In the genomic region with DNA sequence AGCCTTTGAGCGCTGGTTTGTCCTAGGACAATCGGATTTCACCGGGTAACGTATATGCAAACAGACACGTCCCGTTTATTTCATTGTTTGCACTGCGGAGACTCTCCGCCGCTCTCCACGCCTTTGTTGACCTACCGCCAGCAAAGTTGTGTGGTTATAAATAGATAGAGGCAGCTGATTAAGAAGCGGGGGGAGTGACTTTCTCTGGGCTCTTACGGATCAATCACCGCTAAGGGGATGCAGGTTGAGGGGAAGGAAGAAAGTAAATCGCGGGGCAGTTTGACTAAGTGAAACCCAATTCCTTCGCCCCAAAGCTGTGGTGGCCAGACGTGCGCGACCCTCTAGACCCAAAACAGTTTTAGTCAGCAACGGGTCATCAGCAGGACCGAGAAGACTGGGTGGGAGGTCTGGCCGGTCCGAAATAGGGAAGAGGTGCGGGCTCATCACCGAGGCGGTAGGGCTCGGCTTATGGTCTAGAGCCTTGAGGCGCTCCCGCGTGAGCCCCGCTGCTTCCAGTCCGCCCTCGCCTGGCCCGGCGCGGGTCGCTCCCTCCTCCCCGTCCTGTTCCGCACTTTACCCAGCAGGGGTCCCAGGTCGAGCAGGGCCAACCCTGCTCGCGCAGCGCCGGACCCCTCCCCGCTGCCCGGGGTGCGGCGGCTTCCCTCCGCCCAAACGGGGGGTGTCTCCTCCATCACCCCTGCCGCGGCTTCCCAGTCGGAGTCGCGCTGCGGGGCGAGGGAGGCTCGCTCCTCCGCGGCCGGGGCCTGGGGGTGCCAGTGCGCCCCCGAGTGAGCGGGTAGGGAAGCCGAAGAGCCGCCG, we compare ENCODE assay signal across 8 cellular contexts.
A peak's percentile ranks its signal among the peaks of the same experiment; 100 is the strongest.
DNase-seq lines count a peak whose midpoint lies in the region; ATAC-seq and TF ChIP-seq lines count a peak whose summit lies in the region.

No MANE protein-coding gene starts in this region.

- peaks cover 20% of the 10 kb centered on the region for H3K4me1 ChIP-seq in CD4-positive, alpha-beta memory T cell (ENCODE audit: insufficient read depth, low read length)
- H3K4me1 ChIP-seq in HUES64 (ENCODE audit: insufficient read depth, low read length) = peaks cover 18% of the 10 kb centered on the region

- H3K27me3 Mint-ChIP-seq in CD4-positive, alpha-beta memory T cell = peaks cover 34 to 36% of the 10 kb centered on the region in 2 donors
- peaks cover 86% of the 10 kb centered on the region for H3K27me3 Mint-ChIP-seq in neural crest cell (ENCODE audit: low read depth)

- H3K9ac ChIP-seq in HUES64 (ENCODE audit: low read depth, low read length) = peak overlapping the region; percentile 69

- peak overlapping the region; percentile 71 to 90 (median 85) for H3K4me3 Mint-ChIP-seq in CD4-positive, alpha-beta memory T cell
- H3K4me3 Mint-ChIP-seq in neural crest cell = peak overlapping the region; percentile 87

- no peaks in the 10 kb centered on the region for H3K36me3 ChIP-seq in CD4-positive, alpha-beta memory T cell (ENCODE audit: insufficient read depth, low read length)
- no peaks in the 10 kb centered on the region for H3K36me3 ChIP-seq in HUES64 (ENCODE audit: insufficient read depth, low read length)

- WGBS in HUES64 = under 1% methylated on average over 68 of the region's 68 CpGs

- peak overlapping the region in 1 of 2 donors; percentile 23 for H3K4me3 ChIP-seq in CD4-positive, alpha-beta memory T cell (ENCODE audit: low read length in 2 of 2)
- H3K4me3 ChIP-seq in HUES64 (ENCODE audit: low read length) = peak overlapping the region; percentile 76
- H3K4me3 ChIP-seq in fibroblast of the aortic adventitia (ENCODE audit: low read depth, low read length) = peak overlapping the region; percentile 54

- H3K27ac Mint-ChIP-seq in CD4-positive, alpha-beta memory T cell = no peak overlapping the region
- no peak overlapping the region for H3K27ac Mint-ChIP-seq in neural crest cell (ENCODE audit: unreplicated experiment)

- H3K36me3 Mint-ChIP-seq in CD4-positive, alpha-beta memory T cell = no peaks in the 10 kb centered on the region
- H3K36me3 Mint-ChIP-seq in neural crest cell (ENCODE audit: low read depth) = no peaks in the 10 kb centered on the region

- TF ChIP-seq CTCF in fibroblast of the aortic adventitia (IDR thresholded peaks at IDR 0.05; ENCODE audit: insufficient read depth, low read length) (no peak), neural crest cell (conservative IDR thresholded peaks at IDR 0.05) (peak; percentile 48)

- DNase-seq in CD4-positive, alpha-beta memory T cell = no peak
- DNase-seq in T1000 (lab: John Stamatoyannopoulos, UW) (peak; percentile 64), fibroblast of the aortic adventitia (ENCODE audit: low read depth) (peak; percentile 17), neural crest cell (ENCODE audit: low read depth, low spot score) (peak; percentile 53), NCI-H187 treated with DMSO at 0.1 percent for 48 hours (lab: John Stamatoyannopoulos, UW) (no peak)

- H3K9me3 Mint-ChIP-seq in CD4-positive, alpha-beta memory T cell = peaks cover 0 to 14% (median 8%) of the 10 kb centered on the region in 8 donors
- no peaks in the 10 kb centered on the region for H3K9me3 Mint-ChIP-seq in neural crest cell

- peaks cover 12 to 24% (median 18%) of the 10 kb centered on the region in 4 donors for H3K4me1 Mint-ChIP-seq in CD4-positive, alpha-beta memory T cell
- H3K4me1 Mint-ChIP-seq in neural crest cell = peaks cover 17% of the 10 kb centered on the region

- POLR2A ChIA-PET in CD4-positive, alpha-beta memory T cell (lab: Charles Lee; ENCODE audit: partially characterized antibody) = no interaction called here

- no peaks in the 10 kb centered on the region for H3K9me3 ChIP-seq in CD4-positive, alpha-beta memory T cell (ENCODE audit: control insufficient read depth in 1 of 2, low read length in 2 of 2)
- no peaks in the 10 kb centered on the region for H3K9me3 ChIP-seq in HUES64 (ENCODE audit: insufficient read depth, low read depth, low read length)

- peaks cover 26% of the 10 kb centered on the region for H3K27me3 ChIP-seq in CD4-positive, alpha-beta memory T cell (ENCODE audit: insufficient read depth, low read length)
- H3K27me3 ChIP-seq in HUES64 (ENCODE audit: insufficient read depth, low read length) = peaks cover 52% of the 10 kb centered on the region

- intact Hi-C loops in CD4-positive, alpha-beta memory T cell (cut with micrococcal nuclease) = no loop called here

- CTCF ChIA-PET in CD4-positive, alpha-beta memory T cell (lab: Charles Lee; ENCODE audit: partially characterized antibody) = no interaction called here

- no peak overlapping the region for H3K27ac ChIP-seq in CD4-positive, alpha-beta memory T cell (ENCODE audit: low read depth, low read length)
- peak overlapping the region; percentile 70; the same call in 1 of the 2 replicates for H3K27ac ChIP-seq in HUES64 (ENCODE audit: low read depth, low read length)

- ATAC-seq in GM19397 (IDR thresholded peaks at IDR 0.05; ENCODE audit: unreplicated experiment) (peak; percentile 59), GM18517 (IDR thresholded peaks at IDR 0.05; ENCODE audit: unreplicated experiment) (no peak)

Comparison
In these comparisons a context has a peak if more than half of its experiments do, and no peak if none do; other contexts are left out.
1. DNase-seq: peak in T1000 (single experiment), fibroblast of the aortic adventitia (single experiment) and neural crest cell (single experiment); none in CD4-positive, alpha-beta memory T cell (0 of 5) and NCI-H187 treated with DMSO at 0.1 percent for 48 hours (single experiment).